In the genomic region with DNA sequence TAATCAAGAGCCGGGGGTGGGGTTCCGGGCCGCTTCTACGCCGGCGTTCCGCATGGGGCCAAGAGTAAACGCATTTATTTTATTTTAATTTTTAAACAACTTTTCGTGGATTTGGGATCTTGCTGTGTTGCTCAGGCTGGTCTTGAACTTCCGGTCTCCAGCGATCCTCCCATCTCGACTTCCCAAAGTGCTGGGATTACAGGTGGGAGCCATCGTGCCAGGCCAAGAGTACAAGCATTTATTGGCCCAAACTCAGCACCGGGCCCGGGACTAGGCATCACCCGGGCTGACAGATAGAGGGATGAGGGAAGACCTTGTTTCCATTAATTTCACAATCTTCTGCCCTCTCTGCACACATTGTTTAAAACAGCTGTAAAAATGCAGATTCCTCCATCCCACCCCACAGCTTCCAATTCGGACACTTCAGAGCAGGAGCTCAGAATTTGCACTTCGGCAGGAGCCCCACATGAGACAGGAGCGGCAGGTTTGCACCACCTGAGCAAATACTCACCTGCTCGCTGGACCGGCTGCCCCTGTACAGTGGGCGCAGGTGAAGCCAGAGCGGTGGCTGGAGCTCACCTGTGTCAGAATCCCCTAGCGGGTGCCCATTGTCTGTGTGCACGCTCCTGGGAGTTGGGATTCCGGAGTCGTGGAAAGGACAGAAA, we compare ENCODE assay signal across 8 cellular contexts. TPM values are rescaled to one million over a fixed set of nuclear protein-coding genes. Genes with fewer than 3 reads are reported as not detected.
A peak's percentile ranks its signal among the peaks of the same experiment; 100 is the strongest.
DNase-seq lines count a peak whose midpoint lies in the region; ATAC-seq and TF ChIP-seq lines count a peak whose summit lies in the region.

No MANE protein-coding gene starts in this region.

- H3K4me1 Mint-ChIP-seq in activated naive CD8-positive, alpha-beta T cell treated with anti-CD3 and anti-CD28 coated beads, Interleukin-2, amount 50 U/mL, for 24 hours, result peaks cover 16% of the 10 kb centered on the region

- H3K4me3 Mint-ChIP-seq in activated naive CD8-positive, alpha-beta T cell treated with anti-CD3 and anti-CD28 coated beads, Interleukin-2, amount 50 U/mL, for 24 hours, result peak overlapping the region; percentile 59

- CTCF ChIA-PET in A673 (lab: Charles Lee), result interaction anchor here (0.6 kb wide), 1 partner anchor 78 kb away, joined by 3 read pairs; no protein-coding TSS in a partner anchor

- BruUV-seq in A673 (replicated peaks; lab: Mats Ljungman, UMichigan), result no TSS peak

- no peaks in the 10 kb centered on the region for H3K9me3 ChIP-seq in A673 (ENCODE audit: low read depth, low read length, poor library complexity, severe bottlenecking)
- H3K9me3 ChIP-seq in lower lobe of right lung, result no peaks in the 10 kb centered on the region

- intact Hi-C loops in A673 (cut with micrococcal nuclease; ENCODE audit: unreplicated experiment) (no loop called here), lower lobe of right lung (cut with DNase I) (no loop called here)

- H3K27ac Mint-ChIP-seq in activated naive CD8-positive, alpha-beta T cell treated with anti-CD3 and anti-CD28 coated beads, Interleukin-2, amount 50 U/mL, for 24 hours, result no peak overlapping the region

- peaks cover 18% of the 10 kb centered on the region for H3K36me3 Mint-ChIP-seq in activated naive CD8-positive, alpha-beta T cell treated with anti-CD3 and anti-CD28 coated beads, Interleukin-2, amount 50 U/mL, for 24 hours (ENCODE audit: low read depth)

- no peaks in the 10 kb centered on the region for H3K9me3 Mint-ChIP-seq in activated naive CD8-positive, alpha-beta T cell treated with anti-CD3 and anti-CD28 coated beads, Interleukin-2, amount 50 U/mL, for 24 hours

- H3K27ac ChIP-seq in A673 (ENCODE audit: low read depth, low read length, poor library complexity, severe bottlenecking), result no peak overlapping the region
- no peak overlapping the region for H3K27ac ChIP-seq in lower lobe of right lung

- no peak for DNase-seq in A673 (ENCODE audit: low spot score)
- DNase-seq in H7, result peak; percentile 64
- DNase-seq in activated naive CD8-positive, alpha-beta T cell treated with anti-CD3 and anti-CD28 coated beads, Interleukin-2, amount 50 U/mL, for 24 hours, result no peak
- DNase-seq in lower lobe of right lung, result no peak
- no peak for DNase-seq in C1 segment of cervical spinal cord (lab: John Stamatoyannopoulos, UW)
- DNase-seq in NCI-H187 treated with DMSO at 0.1 percent for 48 hours (lab: John Stamatoyannopoulos, UW), result no peak
- no peak for DNase-seq in activated CD4-positive, alpha-beta T cell treated with anti-CD3 and anti-CD28 coated beads, Interleukin-2, amount 50 U/mL, for 1 hour

- peaks cover 18% of the 10 kb centered on the region for H3K27me3 Mint-ChIP-seq in activated naive CD8-positive, alpha-beta T cell treated with anti-CD3 and anti-CD28 coated beads, Interleukin-2, amount 50 U/mL, for 24 hours

- H3K36me3 ChIP-seq in A673 (ENCODE audit: insufficient read depth, low read length, poor library complexity, severe bottlenecking), result peaks cover 15% of the 10 kb centered on the region
- H3K36me3 ChIP-seq in H7 (replicated peaks; ENCODE audit: control insufficient read depth, insufficient read depth, low read length), result peaks cover 1% of the 10 kb centered on the region; the same call in 1 of the 2 replicates
- no peaks in the 10 kb centered on the region for H3K36me3 ChIP-seq in lower lobe of right lung

- TF ChIP-seq CTCF in A673 (conservative IDR thresholded peaks at IDR 0.05; ENCODE audit: low read depth, low read length) (no peak), lower lobe of right lung (IDR thresholded peaks at IDR 0.05) (no peak)

- ATAC-seq in activated naive CD8-positive, alpha-beta T cell treated with anti-CD3 and anti-CD28 coated beads, Interleukin-2, amount 50 U/mL, for 24 hours, result no peak
- peak in 1 of 2 donors; percentile 13 for ATAC-seq in lower lobe of right lung
- ATAC-seq in HG03045 (IDR thresholded peaks at IDR 0.05; ENCODE audit: unreplicated experiment), result no peak

- POLR2A ChIA-PET in A673 (lab: Charles Lee; ENCODE audit: low non-redundant PET), result no interaction called here

- H3K4me1 ChIP-seq in A673 (ENCODE audit: insufficient read depth, low read length, poor library complexity, severe bottlenecking), result no peaks in the 10 kb centered on the region
- peaks cover 9% of the 10 kb centered on the region for H3K4me1 ChIP-seq in lower lobe of right lung

- H3K27me3 ChIP-seq in A673 (replicated peaks; ENCODE audit: insufficient read depth, low read depth, low read length, poor library complexity), result no peaks in the 10 kb centered on the region
- no peaks in the 10 kb centered on the region; the same call in 1 of the 2 replicates for H3K27me3 ChIP-seq in H7 (ENCODE audit: control insufficient read depth, insufficient read depth, low read length)
- H3K27me3 ChIP-seq in lower lobe of right lung (ENCODE audit: low read depth), result peaks cover 4% of the 10 kb centered on the region

- H3K4me3 ChIP-seq in A673 (ENCODE audit: low read depth, low read length, poor library complexity, severe bottlenecking) (peak overlapping the region; percentile 91), H7 (ENCODE audit: insufficient read depth, low read depth, low read length) (peak overlapping the region; percentile 28), lower lobe of right lung (peak overlapping the region; percentile 77)

RNA-seq across cellular contexts. Expression of a gene that starts 0.7 kb away (rescaled TPM):
- 70.5 and 71.9 TPM in 2 replicates for total RNA-seq in A673 (2021)
- total RNA-seq in H7 (2014; rRNA removed; shearing (Covaris generic)), result 25.6 and 25.9 TPM in 2 replicates
- total RNA-seq in lower lobe of right lung, result 1.1 TPM

Comparison
In these comparisons a context has a peak if more than half of its experiments do, and no peak if none do; other contexts are left out.
1. H3K4me3 ChIP-seq: peak in every context shown above with its lines; median percentile 91 in A673; 77 in lower lobe of right lung; 28 in H7.
2. RNA of a gene that starts 0.7 kb away (total RNA-seq): 70.5 to 71.9 TPM in A673 and 25.6 to 25.9 TPM in H7; 1.1 TPM in lower lobe of right lung (single experiment); every median in the first group is over 10 times any median in the second.